ENCODE assay signal across 18 cellular contexts in genomic region chr1:154776339-154776605, GRCh38.
"Had no signal": no experiment of that assay in that cellular context is flagged by ENCODE, and none has a peak within 500 bp of the region (broad histone marks: within the 10 kb centered on the region; RNA-seq: fewer than 3 reads in every experiment).

No MANE protein-coding gene starts in this region.

- H3K4me3 Mint-ChIP-seq: activated CD8-positive, alpha-beta T cell treated with anti-CD3 and anti-CD28 coated beads for 36 hours; activated naive CD8-positive, alpha-beta T cell; activated T-cell treated with anti-CD3 and anti-CD28 coated beads, Interleukin-2, amount 50 U/mL, for 72 hours; T-helper 17 cell had no signal

- H3K27ac Mint-ChIP-seq: activated CD8-positive, alpha-beta T cell treated with anti-CD3 and anti-CD28 coated beads for 36 hours; activated naive CD8-positive, alpha-beta T cell; activated T-cell treated with anti-CD3 and anti-CD28 coated beads, Interleukin-2, amount 50 U/mL, for 72 hours; T-helper 17 cell had no signal

- ATAC-seq: activated CD8-positive, alpha-beta T cell treated with anti-CD3 and anti-CD28 coated beads for 36 hours; activated T-cell treated with anti-CD3 and anti-CD28 coated beads, Interleukin-2, amount 50 U/mL, for 72 hours; T-helper 17 cell had no signal

- H3K27ac ChIP-seq: VCaP had no signal

- H3K27me3 Mint-ChIP-seq: activated CD8-positive, alpha-beta T cell treated with anti-CD3 and anti-CD28 coated beads for 36 hours; activated naive CD8-positive, alpha-beta T cell had no signal

- DNase-seq: activated CD4-positive, CD25-positive, alpha-beta regulatory T cell; activated CD8-positive, alpha-beta memory T cell treated with anti-CD3 and anti-CD28 coated beads, Interleukin-2, amount 50 U/mL, for 4 hours; activated CD8-positive, alpha-beta T cell treated with anti-CD3 and anti-CD28 coated beads for 36 hours; activated naive CD4-positive, alpha-beta T cell treated with Interleukin-2 at 50 U/mL for 16 hours; activated T-cell treated with anti-CD3 and anti-CD28 coated beads, Interleukin-2, amount 50 U/mL, for 72 hours; KG1; NCI-H1048; NCI-H146; NCI-H1930; NCI-H2107; NCI-H226; NCI-H526 treated with DMSO at 0.1 percent for 48 hours; NCI-H82; SIG-M5; T-helper 17 cell; T-helper 9 cell had no signal

- H3K36me3 Mint-ChIP-seq: activated naive CD8-positive, alpha-beta T cell had no signal
